ENCODE assay signal across 8 cellular contexts in the genomic region with DNA sequence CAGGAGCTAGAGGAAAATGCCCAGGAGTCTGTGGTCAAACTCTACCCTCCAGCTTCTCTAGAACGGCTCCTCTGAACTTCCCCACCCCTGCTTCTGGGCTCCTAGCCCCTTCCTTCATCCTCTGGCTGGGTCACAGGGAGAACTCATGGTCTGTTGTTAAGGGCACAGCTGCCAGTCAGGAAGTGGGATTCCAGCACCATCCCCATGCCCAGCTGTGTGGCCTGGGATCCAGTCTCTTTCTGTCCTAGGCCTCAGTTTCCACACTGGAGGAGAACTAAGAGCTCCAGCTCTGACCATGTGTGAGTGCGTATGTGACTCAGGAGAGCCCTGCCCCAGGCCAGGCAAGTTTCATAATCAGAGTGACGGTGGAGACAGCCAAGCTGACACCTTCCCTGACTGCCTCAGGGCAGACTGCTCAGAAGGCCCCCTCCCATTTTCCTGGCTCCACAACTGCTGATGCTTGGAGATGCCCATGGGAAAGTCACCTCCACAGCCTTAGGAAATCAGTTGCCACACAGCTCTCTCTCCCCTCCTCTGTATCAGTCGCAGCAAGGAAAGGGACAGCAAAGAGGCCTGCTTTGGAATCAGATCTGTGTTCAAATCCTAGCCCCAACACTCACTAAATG. TPM values are rescaled to one million over a fixed set of nuclear protein-coding genes. Genes with fewer than 3 reads are reported as not detected.
DNase-seq lines count a peak whose midpoint lies in the region; ATAC-seq, FAIRE-seq and TF ChIP-seq lines count a peak whose summit lies in the region.

No MANE protein-coding gene starts in this region.

- no peaks in the 10 kb centered on the region for H3K27me3 ChIP-seq in GM12878 (replicated peaks in 1 of 2; ENCODE audit: control insufficient read depth in 2 of 2, insufficient read depth in 2 of 2, low read length in 1 of 2)
- H3K27me3 ChIP-seq in right lobe of liver, result no peaks in the 10 kb centered on the region
- no peaks in the 10 kb centered on the region for H3K27me3 ChIP-seq in A673 (replicated peaks; ENCODE audit: insufficient read depth, low read depth, low read length, poor library complexity)

- H3K27ac ChIP-seq in GM12878 (ENCODE audit: control insufficient read depth, insufficient read depth), result no peak overlapping the region
- H3K27ac ChIP-seq in right lobe of liver, result peak overlapping the region; percentile 67 to 86 (median 70)
- H3K27ac ChIP-seq in A673 (ENCODE audit: low read depth, low read length, poor library complexity, severe bottlenecking), result no peak overlapping the region

- TF ChIP-seq RAD21 in GM12878 (IDR thresholded peaks at IDR 0.05; ENCODE audit: insufficient read depth, low read depth, low read length), result no peak

- no peak overlapping the region for H2AFZ ChIP-seq in GM12878 (ENCODE audit: control insufficient read depth, low read depth, low read length)

- DNase-seq in stimulated activated CD4-positive, alpha-beta T cell treated with anti-CD3 and anti-CD28 coated beads, Interleukin-1b, Interleukin-23, amount 100 ng/mL, for 48 hours, result peak; percentile 19
- no peak for DNase-seq in stimulated activated CD4-positive, alpha-beta T cell treated with anti-CD3 and anti-CD28 coated beads, Interleukin-2, amount 100 ng/mL, for 48 hours
- DNase-seq in GM12878 (ENCODE audit: low read depth, low spot score), result no peak
- peak; percentile 56 to 79 (median 76) for DNase-seq in right lobe of liver
- DNase-seq in DMS79 treated with DMSO at 0.1 percent for 48 hours (lab: John Stamatoyannopoulos, UW), result no peak
- no peak for DNase-seq in NCI-H2227 treated with DMSO at 0.1 percent for 48 hours (lab: John Stamatoyannopoulos, UW)
- no peak for DNase-seq in NCI-H1417 treated with DMSO at 0.1 percent for 48 hours (lab: John Stamatoyannopoulos, UW)
- no peak for DNase-seq in A673 (ENCODE audit: low spot score)

- H3K36me3 ChIP-seq in GM12878 (ENCODE audit: control insufficient read depth in 2 of 2, insufficient read depth in 2 of 2, low read length in 1 of 2), result peaks cover 0 to 2% of the 10 kb centered on the region in 2 experiments; a peak in 2 of 4 replicates
- peaks cover 0 to 12% (median 5%) of the 10 kb centered on the region in 4 donors for H3K36me3 ChIP-seq in right lobe of liver
- H3K36me3 ChIP-seq in A673 (ENCODE audit: insufficient read depth, low read length, poor library complexity, severe bottlenecking), result no peaks in the 10 kb centered on the region

- 75% methylated on average over 4 of the region's 4 CpGs for WGBS in GM12878 (ENCODE audit: insufficient coverage, insufficient replicate concordance, low lambda C conversion rate, missing lambda C conversion rate)
- 16% methylated on average over 2 of the region's 4 CpGs for WGBS in right lobe of liver (ENCODE audit: insufficient coverage, low coverage, low lambda C conversion rate, missing lambda C conversion rate)

- FAIRE-seq in GM12878 (lab: Jason Lieb, UNC), result no peak

- CTCF ChIA-PET in GM12878 (lab: Yijun Ruan, JAX) (interaction anchor here (0.9 to 30.2 kb wide), 12 partner anchors 9 to 283 kb away, joined by 3 to 1035 read pairs (median 6); partner anchors contain the start of genes KCNJ10, KCNJ9 and PEX19), A673 (lab: Charles Lee) (no interaction called here)

- TF ChIP-seq POLR2A in GM12878 (IDR thresholded peaks at IDR 0.05; ENCODE audit: low read depth, low read length) (no peak), right lobe of liver (IDR thresholded peaks at IDR 0.05) (peak; percentile 46)

- SMC1A ChIA-PET in GM12878 (lab: Charles Lee; ENCODE audit: uncharacterized antibody, unreplicated experiment), result interaction anchor here (0.8 to 4.2 kb wide), 6 partner anchors 10 to 195 kb away, joined by 3 to 35 read pairs (median 4); partner anchors contain the start of gene PEX19

- RAD21 ChIA-PET in GM12878 (lab: Charles Lee; ENCODE audit: unreplicated experiment), result interaction anchor here (0.8 to 4.4 kb wide), 8 partner anchors 10 to 280 kb away, joined by 3 to 31 read pairs (median 6); partner anchors contain the start of genes PEA15 and PEX19

- POLR2A ChIA-PET in GM12878 (lab: Charles Lee), result interaction anchor here (0.6 to 2.0 kb wide), 3 partner anchors 100 to 188 kb away, joined by 3 to 7 read pairs (median 4); partner anchors contain the start of genes DCAF8 and PEX19
- POLR2A ChIA-PET in A673 (lab: Charles Lee; ENCODE audit: low non-redundant PET), result no interaction called here

- no peaks in the 10 kb centered on the region; the same call in 1 of the 2 replicates for H4K20me1 ChIP-seq in GM12878 (ENCODE audit: control insufficient read depth, insufficient read depth)

- no TSS peak for BruUV-seq in GM12878 (replicated peaks; lab: Mats Ljungman, UMichigan)
- BruUV-seq in A673 (replicated peaks; lab: Mats Ljungman, UMichigan), result no TSS peak

- TF ChIP-seq EP300 in GM12878 (IDR thresholded peaks at IDR 0.05; ENCODE audit: borderline replicate concordance in 1 of 2, control insufficient read depth in 1 of 2, low read depth in 2 of 2, low read length in 2 of 2), result no peak

- H3K4me3 ChIP-seq in GM12878 (peak overlapping the region; percentile 77; the same call in 1 of the 2 replicates), right lobe of liver (peak overlapping the region in 2 of 3 donors; percentile 74 to 81), A673 (ENCODE audit: low read depth, low read length, poor library complexity, severe bottlenecking) (no peak overlapping the region)

- ATAC-seq in GM12878 (no peak), right lobe of liver (peak in 3 of 4 donors; percentile 8 to 32 (median 19))

- H3K9ac ChIP-seq in GM12878 (ENCODE audit: control insufficient read depth, insufficient read depth, low read length), result no peak overlapping the region; the same call in 1 of the 2 replicates

- in situ Hi-C loops in GM12878 (cut with MboI), result loop anchor here (5.0 kb wide), 3 partner anchors 156 to 281 kb away; no protein-coding TSS in a partner anchor

- H3K9me3 ChIP-seq in GM12878 (replicated peaks; ENCODE audit: control insufficient read depth, insufficient read depth, low read length) (no peaks in the 10 kb centered on the region), right lobe of liver (no peaks in the 10 kb centered on the region), A673 (ENCODE audit: low read depth, low read length, poor library complexity, severe bottlenecking) (no peaks in the 10 kb centered on the region)

- H3K4me2 ChIP-seq in GM12878 (ENCODE audit: control insufficient read depth, insufficient read depth), result peak overlapping the region; percentile 97

- intact Hi-C loops in GM12878 (cut with micrococcal nuclease; ENCODE audit: unreplicated experiment) (no loop called here), right lobe of liver (cut with DNase I) (no loop called here), A673 (cut with micrococcal nuclease; ENCODE audit: unreplicated experiment) (no loop called here)

- TF ChIP-seq CTCF in GM12878 (IDR thresholded peaks at IDR 0.05 in 2 of 3, conservative IDR thresholded peaks at IDR 0.05 in 1 of 3; ENCODE audit: control insufficient read depth in 2 of 3, extremely low read depth in 1 of 3, insufficient read depth in 1 of 3, low read depth in 3 of 3, low read length in 3 of 3) (no peak), right lobe of liver (IDR thresholded peaks at IDR 0.05) (no peak), A673 (conservative IDR thresholded peaks at IDR 0.05; ENCODE audit: low read depth, low read length) (no peak)

- H3K79me2 ChIP-seq in GM12878 (ENCODE audit: control insufficient read depth, insufficient read depth, low read length), result peaks cover 9% of the 10 kb centered on the region

- H3K4me1 ChIP-seq in GM12878 (ENCODE audit: control insufficient read depth, insufficient read depth, low read length) (peaks cover 25% of the 10 kb centered on the region), right lobe of liver (peaks cover 0 to 75% (median 28%) of the 10 kb centered on the region in 4 donors), A673 (ENCODE audit: insufficient read depth, low read length, poor library complexity, severe bottlenecking) (peaks cover 17% of the 10 kb centered on the region)

RNA-seq across cellular contexts. Expression of gene IGSF8, which starts 1.8 kb away (rescaled TPM):
- 18.3 and 20.5 TPM in 2 replicates for total RNA-seq in GM12878 (2013; cell fraction: nucleolus; rRNA removed)
- total RNA-seq in GM12878 (2014; rRNA removed), result 12.6 and 14.9 TPM in 2 replicates
- total RNA-seq in GM12878 (2014; rRNA removed; fragmentation: Illumina TruSeq; extraction: Trizol), result 5.3 and 5.5 TPM in 2 replicates
- 23.0 and 24.7 TPM in 2 replicates for total RNA-seq in GM12878 (2021)
- 2.5 TPM for polyA plus RNA-seq in GM12878 (2011; ENCODE audit: low read depth)
- polyA plus RNA-seq in GM12878 (2011; rRNA removed), result 5.5 and 15.7 TPM in 2 replicates
- polyA plus RNA-seq in GM12878 (2011; cell fraction: cytosol; rRNA removed), result 25.8 and 32.6 TPM in 2 replicates
- 55.5 and 56.0 TPM in 2 replicates for polyA plus RNA-seq in GM12878 (2011; cell fraction: nucleus; rRNA removed)
- polyA plus RNA-seq in GM12878 (2012), result 7.6 and 9.1 TPM in 2 replicates
- 1.1 and 4.0 TPM in 2 replicates for polyA plus RNA-seq in GM12878 (2014; fragmentation: Illumina TruSeq; extraction: Trizol)
- 1 to 10 TPM in 1 of 2 experiments, under 1 TPM in 1; 0.64 to 1.2 TPM for polyA plus RNA-seq in GM12878 (2014; fragmentation: Nextera tagmentation; extraction: Ambion mirVana)
- 14.9 and 19.2 TPM in 2 replicates for polyA plus RNA-seq in GM12878 (2014; rRNA removed)
- polyA plus RNA-seq in GM12878 (2016; fragmentation: Nextera tagmentation; extraction: Ambion mirVana), result 10 to 100 TPM; 12.8 to 15.0 TPM
- 11.2 and 23.3 TPM in 2 replicates for polyA minus RNA-seq in GM12878 (2011; rRNA and poly(A)+ RNA removed)
- 8.1 and 10.8 TPM in 2 replicates for polyA minus RNA-seq in GM12878 (2011; cell fraction: cytosol; rRNA and poly(A)+ RNA removed)
- polyA minus RNA-seq in GM12878 (2011; cell fraction: nucleus; rRNA and poly(A)+ RNA removed), result 13.1 and 16.0 TPM in 2 replicates
- 10 to 100 TPM; 27.5 to 45.7 (median 29.4) TPM for total RNA-seq in right lobe of liver
- 14.0 and 18.1 TPM in 2 replicates for total RNA-seq in A673 (2021)

RNA-seq across cellular contexts. Expression of gene KCNJ9, which starts 15.3 kb away (rescaled TPM):
- not detected in 2 replicates for total RNA-seq in GM12878 (2013; cell fraction: nucleolus; rRNA removed)
- not detected in 2 replicates for total RNA-seq in GM12878 (2014; rRNA removed)
- not detected in 2 replicates for total RNA-seq in GM12878 (2014; rRNA removed; fragmentation: Illumina TruSeq; extraction: Trizol)
- total RNA-seq in GM12878 (2021), result not detected in 2 replicates
- not detected for polyA plus RNA-seq in GM12878 (2011; ENCODE audit: low read depth)
- polyA plus RNA-seq in GM12878 (2011; rRNA removed), result not detected in 2 replicates
- polyA plus RNA-seq in GM12878 (2011; cell fraction: cytosol; rRNA removed), result not detected in 2 replicates
- not detected in 2 replicates for polyA plus RNA-seq in GM12878 (2011; cell fraction: nucleus; rRNA removed)
- polyA plus RNA-seq in GM12878 (2012), result not detected in 2 replicates
- polyA plus RNA-seq in GM12878 (2014; fragmentation: Illumina TruSeq; extraction: Trizol), result not detected in 2 replicates
- polyA plus RNA-seq in GM12878 (2014; fragmentation: Nextera tagmentation; extraction: Ambion mirVana), result not detected
- polyA plus RNA-seq in GM12878 (2014; rRNA removed), result not detected in 2 replicates
- polyA plus RNA-seq in GM12878 (2016; fragmentation: Nextera tagmentation; extraction: Ambion mirVana), result under 1 TPM in 1 of 2 experiments, not detected in 1; 0.12 TPM
- not detected in 2 replicates for polyA minus RNA-seq in GM12878 (2011; rRNA and poly(A)+ RNA removed)
- polyA minus RNA-seq in GM12878 (2011; cell fraction: cytosol; rRNA and poly(A)+ RNA removed), result not detected in 2 replicates
- polyA minus RNA-seq in GM12878 (2011; cell fraction: nucleus; rRNA and poly(A)+ RNA removed), result not detected in 2 replicates
- not detected for total RNA-seq in right lobe of liver
- not detected in 2 replicates for total RNA-seq in A673 (2021)

RNA-seq across cellular contexts. Expression of gene ATP1A2, which starts 19.0 kb away (rescaled TPM):
- not detected in 2 replicates for total RNA-seq in GM12878 (2013; cell fraction: nucleolus; rRNA removed)
- total RNA-seq in GM12878 (2014; rRNA removed), result not detected in 2 replicates
- not detected in 2 replicates for total RNA-seq in GM12878 (2014; rRNA removed; fragmentation: Illumina TruSeq; extraction: Trizol)
- total RNA-seq in GM12878 (2021), result not detected in 2 replicates
- not detected for polyA plus RNA-seq in GM12878 (2011; ENCODE audit: low read depth)
- polyA plus RNA-seq in GM12878 (2011; rRNA removed), result 0.03 and 0.15 TPM in 2 replicates
- polyA plus RNA-seq in GM12878 (2011; cell fraction: cytosol; rRNA removed), result 0.16 TPM in 1 of 2 replicates, not detected in the other
- polyA plus RNA-seq in GM12878 (2011; cell fraction: nucleus; rRNA removed), result 0.06 TPM in 1 of 2 replicates, not detected in the other
- polyA plus RNA-seq in GM12878 (2012), result not detected in 2 replicates
- polyA plus RNA-seq in GM12878 (2014; fragmentation: Illumina TruSeq; extraction: Trizol), result not detected in 2 replicates
- polyA plus RNA-seq in GM12878 (2014; fragmentation: Nextera tagmentation; extraction: Ambion mirVana), result not detected
- not detected in 2 replicates for polyA plus RNA-seq in GM12878 (2014; rRNA removed)
- not detected for polyA plus RNA-seq in GM12878 (2016; fragmentation: Nextera tagmentation; extraction: Ambion mirVana)
- not detected in 2 replicates for polyA minus RNA-seq in GM12878 (2011; rRNA and poly(A)+ RNA removed)
- not detected in 2 replicates for polyA minus RNA-seq in GM12878 (2011; cell fraction: cytosol; rRNA and poly(A)+ RNA removed)
- not detected in 2 replicates for polyA minus RNA-seq in GM12878 (2011; cell fraction: nucleus; rRNA and poly(A)+ RNA removed)
- 1 to 10 TPM in 1 of 6 experiments, under 1 TPM in 5; 0.22 to 1.7 (median 0.36) TPM for total RNA-seq in right lobe of liver
- not detected in 2 replicates for total RNA-seq in A673 (2021)

RNA-seq across cellular contexts. Expression of gene KCNJ10, which starts 26.6 kb away (rescaled TPM):
- total RNA-seq in GM12878 (2013; cell fraction: nucleolus; rRNA removed), result not detected in 2 replicates
- total RNA-seq in GM12878 (2014; rRNA removed), result 0.06 and 0.22 TPM in 2 replicates
- total RNA-seq in GM12878 (2014; rRNA removed; fragmentation: Illumina TruSeq; extraction: Trizol), result not detected in 2 replicates
- not detected in 2 replicates for total RNA-seq in GM12878 (2021)
- 0.10 TPM for polyA plus RNA-seq in GM12878 (2011; ENCODE audit: low read depth)
- polyA plus RNA-seq in GM12878 (2011; rRNA removed), result 0.09 and 0.11 TPM in 2 replicates
- polyA plus RNA-seq in GM12878 (2011; cell fraction: cytosol; rRNA removed), result 0.06 and 0.08 TPM in 2 replicates
- 0.09 and 0.28 TPM in 2 replicates for polyA plus RNA-seq in GM12878 (2011; cell fraction: nucleus; rRNA removed)
- 0.17 and 0.30 TPM in 2 replicates for polyA plus RNA-seq in GM12878 (2012)
- 0.04 and 0.27 TPM in 2 replicates for polyA plus RNA-seq in GM12878 (2014; fragmentation: Illumina TruSeq; extraction: Trizol)
- under 1 TPM; 0.07 to 0.29 TPM for polyA plus RNA-seq in GM12878 (2014; fragmentation: Nextera tagmentation; extraction: Ambion mirVana)
- polyA plus RNA-seq in GM12878 (2014; rRNA removed), result 0.01 TPM in 1 of 2 replicates, not detected in the other
- under 1 TPM; 0.12 to 0.20 TPM for polyA plus RNA-seq in GM12878 (2016; fragmentation: Nextera tagmentation; extraction: Ambion mirVana)
- 0.10 TPM in 1 of 2 replicates, not detected in the other for polyA minus RNA-seq in GM12878 (2011; rRNA and poly(A)+ RNA removed)
- polyA minus RNA-seq in GM12878 (2011; cell fraction: cytosol; rRNA and poly(A)+ RNA removed), result not detected in 2 replicates
- 0.12 TPM in 1 of 2 replicates, not detected in the other for polyA minus RNA-seq in GM12878 (2011; cell fraction: nucleus; rRNA and poly(A)+ RNA removed)
- total RNA-seq in right lobe of liver, result 1 to 10 TPM in 2 of 6 experiments, under 1 TPM in 3, not detected in 1; 0.23 to 3.1 (median 0.31) TPM
- total RNA-seq in A673 (2021), result not detected in 2 replicates

RNA-seq across cellular contexts. Expression of gene ATP1A4, which starts 54.8 kb away (rescaled TPM):
- 5.1 and 5.6 TPM in 2 replicates for total RNA-seq in GM12878 (2013; cell fraction: nucleolus; rRNA removed)
- 0.34 and 0.82 TPM in 2 replicates for total RNA-seq in GM12878 (2014; rRNA removed)
- total RNA-seq in GM12878 (2014; rRNA removed; fragmentation: Illumina TruSeq; extraction: Trizol), result 0.31 and 0.41 TPM in 2 replicates
- total RNA-seq in GM12878 (2021), result 0.62 TPM in 1 of 2 replicates, not detected in the other
- polyA plus RNA-seq in GM12878 (2011; ENCODE audit: low read depth), result 0.83 TPM
- 0.24 and 0.34 TPM in 2 replicates for polyA plus RNA-seq in GM12878 (2011; rRNA removed)
- 0.16 and 0.37 TPM in 2 replicates for polyA plus RNA-seq in GM12878 (2011; cell fraction: cytosol; rRNA removed)
- 0.95 and 2.1 TPM in 2 replicates for polyA plus RNA-seq in GM12878 (2011; cell fraction: nucleus; rRNA removed)
- 0.46 and 0.49 TPM in 2 replicates for polyA plus RNA-seq in GM12878 (2012)
- polyA plus RNA-seq in GM12878 (2014; fragmentation: Illumina TruSeq; extraction: Trizol), result 0.76 and 0.81 TPM in 2 replicates
- 1 to 10 TPM in 1 of 2 experiments, under 1 TPM in 1; 0.75 to 1.0 TPM for polyA plus RNA-seq in GM12878 (2014; fragmentation: Nextera tagmentation; extraction: Ambion mirVana)
- 0.46 and 0.79 TPM in 2 replicates for polyA plus RNA-seq in GM12878 (2014; rRNA removed)
- polyA plus RNA-seq in GM12878 (2016; fragmentation: Nextera tagmentation; extraction: Ambion mirVana), result under 1 TPM; 0.47 to 0.63 TPM
- polyA minus RNA-seq in GM12878 (2011; rRNA and poly(A)+ RNA removed), result not detected in 2 replicates
- polyA minus RNA-seq in GM12878 (2011; cell fraction: cytosol; rRNA and poly(A)+ RNA removed), result not detected in 2 replicates
- polyA minus RNA-seq in GM12878 (2011; cell fraction: nucleus; rRNA and poly(A)+ RNA removed), result 0.73 and 0.86 TPM in 2 replicates
- total RNA-seq in right lobe of liver, result not detected
- total RNA-seq in A673 (2021), result not detected in 2 replicates

Comparison
In these comparisons a context has a peak if more than half of its experiments do, and no peak if none do; other contexts are left out.
1. DNase-seq: peak in stimulated activated CD4-positive, alpha-beta T cell treated with anti-CD3 and anti-CD28 coated beads, Interleukin-1b, Interleukin-23, amount 100 ng/mL, for 48 hours (single experiment) and right lobe of liver (3 of 3); none in stimulated activated CD4-positive, alpha-beta T cell treated with anti-CD3 and anti-CD28 coated beads, Interleukin-2, amount 100 ng/mL, for 48 hours (0 of 2), GM12878 (single experiment), DMS79 treated with DMSO at 0.1 percent for 48 hours (single experiment), NCI-H2227 treated with DMSO at 0.1 percent for 48 hours (single experiment), NCI-H1417 treated with DMSO at 0.1 percent for 48 hours (single experiment) and A673 (single experiment).
2. H3K27ac ChIP-seq: peak in right lobe of liver (3 of 3); none in GM12878 (single experiment) and A673 (single experiment).